Comparison of ENCODE assay signal across 8 cellular contexts in the genomic region with DNA sequence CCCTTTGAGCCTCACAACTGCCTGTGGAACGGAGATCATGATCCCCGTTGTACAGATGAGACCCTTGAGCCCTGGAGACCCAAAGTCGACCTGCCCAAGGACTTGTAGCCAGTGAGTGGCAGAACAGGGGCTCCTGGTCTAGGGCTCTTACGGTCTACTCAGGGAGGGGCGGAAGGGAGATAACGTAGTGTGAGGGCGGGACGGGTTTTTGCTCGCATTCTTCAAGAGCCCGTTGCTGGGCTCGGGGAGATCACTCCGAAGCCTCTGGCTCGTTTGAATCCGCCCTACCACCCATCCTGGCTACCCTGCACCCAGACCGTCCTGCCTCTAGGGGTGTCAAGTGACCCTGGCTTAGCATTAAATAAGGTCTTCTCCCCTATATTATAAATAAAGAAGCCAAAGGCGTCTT. TPM values are rescaled to one million over a fixed set of nuclear protein-coding genes. Genes with fewer than 3 reads are reported as not detected.
DNase-seq lines count a peak whose midpoint lies in the region; ATAC-seq and TF ChIP-seq lines count a peak whose summit lies in the region.

No MANE protein-coding gene starts in this region.

- TF ChIP-seq CTCF in Loucy (conservative IDR thresholded peaks at IDR 0.05; ENCODE audit: low read length) (peak; percentile 27), endodermal cell (conservative IDR thresholded peaks at IDR 0.05) (peak; percentile 34), mesothelial cell of epicardium (IDR thresholded peaks at IDR 0.05; ENCODE audit: unreplicated experiment) (no peak)

- H3K36me3 ChIP-seq in Loucy (ENCODE audit: insufficient read depth, low read length) (no peaks in the 10 kb centered on the region), endodermal cell (ENCODE audit: control insufficient read depth, insufficient read depth, low read length) (no peaks in the 10 kb centered on the region)

- H3K9me3 Mint-ChIP-seq in activated CD4-positive, alpha-beta T cell treated with anti-CD3 and anti-CD28 coated beads for 36 hours (ENCODE audit: low read depth), result no peaks in the 10 kb centered on the region
- H3K9me3 Mint-ChIP-seq in endodermal cell (no peaks in the 10 kb centered on the region), mesothelial cell of epicardium (no peaks in the 10 kb centered on the region)

- ATAC-seq in GM21825 (IDR thresholded peaks at IDR 0.05; ENCODE audit: unreplicated experiment) (peak; percentile 13), GM18858 (IDR thresholded peaks at IDR 0.05; ENCODE audit: unreplicated experiment) (no peak)
- ATAC-seq in activated CD4-positive, alpha-beta T cell treated with anti-CD3 and anti-CD28 coated beads for 36 hours, result peak; percentile 16
- ATAC-seq in stimulated activated naive CD8-positive, alpha-beta T cell treated with anti-CD3 and anti-CD28 coated beads, Interleukin-15, Interleukin-2, amounts not matched to agents 100 U/mL and 50 U/mL, for 24 hours, result peak; percentile 21

- H3K9me3 ChIP-seq in Loucy (ENCODE audit: insufficient read depth, low read depth, low read length) (no peaks in the 10 kb centered on the region), endodermal cell (ENCODE audit: control insufficient read depth, low read length) (no peaks in the 10 kb centered on the region)

- peak overlapping the region; percentile 80; the same call in 1 of the 2 replicates for H2AFZ ChIP-seq in Loucy (ENCODE audit: low read length)

- H3K36me3 Mint-ChIP-seq in activated CD4-positive, alpha-beta T cell treated with anti-CD3 and anti-CD28 coated beads for 36 hours (ENCODE audit: low read depth), result no peaks in the 10 kb centered on the region
- H3K36me3 Mint-ChIP-seq in endodermal cell (ENCODE audit: low read depth), result no peaks in the 10 kb centered on the region
- H3K36me3 Mint-ChIP-seq in mesothelial cell of epicardium, result no peaks in the 10 kb centered on the region

- peaks cover 28% of the 10 kb centered on the region for H4K20me1 ChIP-seq in Loucy (ENCODE audit: insufficient read depth, low read length, poor library complexity, severe bottlenecking)

- H3K27ac Mint-ChIP-seq in activated CD4-positive, alpha-beta T cell treated with anti-CD3 and anti-CD28 coated beads for 36 hours, result peak overlapping the region; percentile 58
- peak overlapping the region; percentile 85 for H3K27ac Mint-ChIP-seq in endodermal cell
- peak overlapping the region; percentile 88 for H3K27ac Mint-ChIP-seq in mesothelial cell of epicardium

- 1 to 3% methylated on average over 13 to 16 of the region's 16 CpGs for WGBS in endodermal cell (ENCODE audit: insufficient coverage in 1 of 2, insufficient read length in 1 of 2), 2 experiments

- H3K4me2 ChIP-seq in Loucy (ENCODE audit: low read depth, low read length, poor library complexity, severe bottlenecking), result peak overlapping the region; percentile 89

- H3K9ac ChIP-seq in Loucy (ENCODE audit: low read depth, low read length, poor library complexity, severe bottlenecking) (peak overlapping the region; percentile 80), endodermal cell (ENCODE audit: extremely low read depth, low read length, poor library complexity, severe bottlenecking) (peak overlapping the region; percentile 94)

- H3K27me3 Mint-ChIP-seq in activated CD4-positive, alpha-beta T cell treated with anti-CD3 and anti-CD28 coated beads for 36 hours, result no peaks in the 10 kb centered on the region
- H3K27me3 Mint-ChIP-seq in endodermal cell (ENCODE audit: insufficient read depth) (peaks cover 39% of the 10 kb centered on the region), mesothelial cell of epicardium (ENCODE audit: low read depth) (peaks cover 23% of the 10 kb centered on the region)

- POLR2A ChIA-PET in activated CD4-positive, alpha-beta T cell treated with anti-CD3 and anti-CD28 coated beads for 36 hours (lab: Charles Lee), result interaction anchor here (0.5 to 1.3 kb wide), 2 partner anchors 67 to 70 kb away, joined by 3 to 8 read pairs; a partner anchor contains a TSS

- peak overlapping the region; percentile 86 for H3K27ac ChIP-seq in endodermal cell (ENCODE audit: low read depth, low read length)

- intact Hi-C loops in activated CD4-positive, alpha-beta T cell treated with anti-CD3 and anti-CD28 coated beads for 36 hours (cut with DNase I, micrococcal nuclease), result loop anchor here (1.0 to 5.0 kb wide), 15 partner anchors 37 to 1794 kb away; a partner anchor contains a TSS

- H3F3A ChIP-seq in Loucy (ENCODE audit: low read depth), result 0 out of 2 replicates have a peak, but pooled peaks cover 2% of the 10 kb centered on the region

- H3K4me1 ChIP-seq in Loucy (ENCODE audit: insufficient read depth, low read length, poor library complexity, severe bottlenecking), result peaks cover 54% of the 10 kb centered on the region
- peaks cover 9% of the 10 kb centered on the region for H3K4me1 ChIP-seq in endodermal cell (ENCODE audit: control insufficient read depth, insufficient read depth, low read length)

- peaks cover 56% of the 10 kb centered on the region for H3K4me1 Mint-ChIP-seq in activated CD4-positive, alpha-beta T cell treated with anti-CD3 and anti-CD28 coated beads for 36 hours
- H3K4me1 Mint-ChIP-seq in endodermal cell (peaks cover 17% of the 10 kb centered on the region), mesothelial cell of epicardium (peaks cover 24% of the 10 kb centered on the region)

- peak; percentile 64 for DNase-seq in EL
- peak; percentile 66 for DNase-seq in activated CD4-positive, alpha-beta T cell treated with anti-CD3 and anti-CD28 coated beads for 36 hours
- peak; percentile 80 for DNase-seq in endodermal cell
- DNase-seq in mesothelial cell of epicardium (ENCODE audit: low spot score in 2 of 2, unreplicated experiment in 2 of 2), result peak in 1 of 2 experiments; percentile 51
- DNase-seq in stimulated activated naive CD8-positive, alpha-beta T cell treated with anti-CD3 and anti-CD28 coated beads, Interleukin-15, Interleukin-2, amounts not matched to agents 100 U/mL and 50 U/mL, for 24 hours, result peak; percentile 45

- H3K4me3 ChIP-seq in Loucy (ENCODE audit: low read length, poor library complexity, severe bottlenecking), result peak overlapping the region; percentile 88
- peak overlapping the region; percentile 97 for H3K4me3 ChIP-seq in endodermal cell (ENCODE audit: low read length)

- peaks cover 48% of the 10 kb centered on the region for H3K79me2 ChIP-seq in Loucy (ENCODE audit: insufficient read depth, low read length)

- peak overlapping the region; percentile 74 for H3K4me3 Mint-ChIP-seq in activated CD4-positive, alpha-beta T cell treated with anti-CD3 and anti-CD28 coated beads for 36 hours
- H3K4me3 Mint-ChIP-seq in endodermal cell (peak overlapping the region; percentile 71), mesothelial cell of epicardium (peak overlapping the region; percentile 81)

- H3K27me3 ChIP-seq in Loucy (ENCODE audit: insufficient read depth, low read length, poor library complexity, severe bottlenecking), result no peaks in the 10 kb centered on the region
- peaks cover 35% of the 10 kb centered on the region for H3K27me3 ChIP-seq in endodermal cell (ENCODE audit: control insufficient read depth, insufficient read depth, low read length, poor library complexity, severe bottlenecking)

- CTCF ChIA-PET in activated CD4-positive, alpha-beta T cell treated with anti-CD3 and anti-CD28 coated beads for 36 hours (lab: Charles Lee), result no interaction called here

- no peaks in the 10 kb centered on the region for H3K9me2 ChIP-seq in Loucy (replicated peaks; ENCODE audit: low read depth, low read length)

RNA-seq across cellular contexts. Expression of a gene that starts 0.6 kb away (rescaled TPM):
- 10 to 100 TPM; 13.1 to 14.1 TPM for total RNA-seq in activated CD4-positive, alpha-beta T cell treated with anti-CD3 and anti-CD28 coated beads for 36 hours
- total RNA-seq in endodermal cell, result 10 to 100 TPM; 19.8 to 20.1 TPM
- 14.0 TPM for polyA plus RNA-seq in endodermal cell (2013, experiment 1 of 2)
- polyA plus RNA-seq in endodermal cell (2013, experiment 2 of 2), result 10.8 TPM
- 33.8 to 35.9 TPM (median 34.3 TPM) in 3 replicates for total RNA-seq in mesothelial cell of epicardium

RNA-seq across cellular contexts. Expression of a gene that starts 37.5 kb away (rescaled TPM):
- total RNA-seq in activated CD4-positive, alpha-beta T cell treated with anti-CD3 and anti-CD28 coated beads for 36 hours, result under 1 TPM; 0.37 to 0.39 TPM
- total RNA-seq in endodermal cell (10 to 100 TPM; 11.2 to 12.8 TPM), mesothelial cell of epicardium (11.5 to 13.8 TPM (median 12.7 TPM) in 3 replicates)
- polyA plus RNA-seq in endodermal cell (2013, experiment 1 of 2), result 23.9 TPM
- polyA plus RNA-seq in endodermal cell (2013, experiment 2 of 2), result 18.4 TPM

RNA-seq across cellular contexts. Expression of a gene that starts 43.0 kb away (rescaled TPM):
- 1 to 10 TPM; 9.6 to 9.8 TPM for total RNA-seq in activated CD4-positive, alpha-beta T cell treated with anti-CD3 and anti-CD28 coated beads for 36 hours
- total RNA-seq in endodermal cell (10 to 100 TPM; 11.4 to 16.0 TPM), mesothelial cell of epicardium (13.2 to 14.6 TPM (median 14.5 TPM) in 3 replicates)
- 11.5 TPM for polyA plus RNA-seq in endodermal cell (2013, experiment 1 of 2)
- polyA plus RNA-seq in endodermal cell (2013, experiment 2 of 2), result 10.1 TPM

RNA-seq across cellular contexts. Expression of a gene that starts 59.2 kb away (rescaled TPM):
- total RNA-seq in activated CD4-positive, alpha-beta T cell treated with anti-CD3 and anti-CD28 coated beads for 36 hours, result 1 to 10 TPM; 1.0 to 1.5 TPM
- total RNA-seq in endodermal cell (1 to 10 TPM; 1.1 to 1.5 TPM), mesothelial cell of epicardium (2.3 to 3.9 TPM (median 3.4 TPM) in 3 replicates)
- polyA plus RNA-seq in endodermal cell (2013, experiment 1 of 2), result 1.2 TPM
- polyA plus RNA-seq in endodermal cell (2013, experiment 2 of 2), result not detected
